Comparison of ENCODE assay signal across 8 cellular contexts in genomic region chr14:102323102-102323501, GRCh38. TPM values are rescaled to one million over a fixed set of nuclear protein-coding genes. Genes with fewer than 3 reads are reported as not detected.
DNase-seq lines count a peak whose midpoint lies in the region; ATAC-seq and TF ChIP-seq lines count a peak whose summit lies in the region.

No MANE protein-coding gene starts in this region.

- TF ChIP-seq CTCF in activated CD8-positive, alpha-beta T cell treated with anti-CD3 and anti-CD28 coated beads for 36 hours (IDR thresholded peaks at IDR 0.05): peak; percentile 58

- no peak overlapping the region for H3K4me3 Mint-ChIP-seq in activated CD8-positive, alpha-beta T cell treated with anti-CD3 and anti-CD28 coated beads for 36 hours

- peak; percentile 79 for DNase-seq in 8988T
- peak; percentile 75 for DNase-seq in EL
- peak; percentile 77 for DNase-seq in NCI-H1694 (lab: John Stamatoyannopoulos, UW)
- peak; percentile 56 for DNase-seq in activated CD8-positive, alpha-beta T cell treated with anti-CD3 and anti-CD28 coated beads for 36 hours
- DNase-seq in germinal center (ENCODE audit: low spot score): peak; percentile 44
- peak; percentile 89 for DNase-seq in posterior vena cava (ENCODE audit: low spot score)

- H3K27ac Mint-ChIP-seq in activated CD8-positive, alpha-beta T cell treated with anti-CD3 and anti-CD28 coated beads for 36 hours: no peak overlapping the region

- no peaks in the 10 kb centered on the region for H3K27me3 Mint-ChIP-seq in activated CD8-positive, alpha-beta T cell treated with anti-CD3 and anti-CD28 coated beads for 36 hours

- CTCF ChIA-PET in activated CD8-positive, alpha-beta T cell treated with anti-CD3 and anti-CD28 coated beads for 36 hours (lab: Charles Lee): no interaction called here

- POLR2A ChIA-PET in activated CD8-positive, alpha-beta T cell treated with anti-CD3 and anti-CD28 coated beads for 36 hours (lab: Charles Lee): interaction anchor here (0.6 to 1.1 kb wide), 2 partner anchors 39 to 224 kb away, joined by 3 to 4 read pairs; partner anchors contain the start of genes CINP and TECPR2

- H3K4me1 Mint-ChIP-seq in activated CD8-positive, alpha-beta T cell treated with anti-CD3 and anti-CD28 coated beads for 36 hours (ENCODE audit: low read depth): peaks cover 23% of the 10 kb centered on the region

- ATAC-seq in activated CD8-positive, alpha-beta T cell treated with anti-CD3 and anti-CD28 coated beads for 36 hours: no peak
- ATAC-seq in GM21528 (IDR thresholded peaks at IDR 0.05; ENCODE audit: low FRiP score, unreplicated experiment) (no peak), HG03039 (IDR thresholded peaks at IDR 0.05; ENCODE audit: unreplicated experiment) (no peak)

- H3K36me3 Mint-ChIP-seq in activated CD8-positive, alpha-beta T cell treated with anti-CD3 and anti-CD28 coated beads for 36 hours (ENCODE audit: low read depth): peaks cover 8% of the 10 kb centered on the region

- intact Hi-C loops in activated CD8-positive, alpha-beta T cell treated with anti-CD3 and anti-CD28 coated beads for 36 hours (cut with micrococcal nuclease): no loop called here
- intact Hi-C loops in posterior vena cava (cut with DNase I): no loop called here

- H3K9me3 Mint-ChIP-seq in activated CD8-positive, alpha-beta T cell treated with anti-CD3 and anti-CD28 coated beads for 36 hours: no peaks in the 10 kb centered on the region

RNA-seq across cellular contexts. Expression of gene ZNF839, which starts 3.6 kb away (rescaled TPM):
- 10 to 100 TPM; 16.7 to 18.6 TPM for total RNA-seq in activated CD8-positive, alpha-beta T cell treated with anti-CD3 and anti-CD28 coated beads for 36 hours
- total RNA-seq in posterior vena cava: 1 to 10 TPM; 5.0 to 6.6 TPM

RNA-seq across cellular contexts. Expression of gene MOK, which starts 18.1 kb away (rescaled TPM):
- 1 to 10 TPM; 6.2 to 6.6 TPM for total RNA-seq in activated CD8-positive, alpha-beta T cell treated with anti-CD3 and anti-CD28 coated beads for 36 hours
- 10 to 100 TPM in 1 of 2 donors, 1 to 10 TPM in 1; 8.4 to 10.0 TPM for total RNA-seq in posterior vena cava

RNA-seq across cellular contexts. Expression of gene CINP, which starts 39.6 kb away (rescaled TPM):
- total RNA-seq in activated CD8-positive, alpha-beta T cell treated with anti-CD3 and anti-CD28 coated beads for 36 hours: 10 to 100 TPM; 47.8 to 52.2 TPM
- 10 to 100 TPM; 27.4 to 30.7 TPM for total RNA-seq in posterior vena cava

RNA-seq across cellular contexts. Expression of gene TECPR2, which starts 39.6 kb away (rescaled TPM):
- 1 to 10 TPM; 4.7 to 5.0 TPM for total RNA-seq in activated CD8-positive, alpha-beta T cell treated with anti-CD3 and anti-CD28 coated beads for 36 hours
- total RNA-seq in posterior vena cava: 10 to 100 TPM; 34.3 to 45.5 TPM
